In genomic region chr14:105473677-105474477, GRCh38 we compare ENCODE assay signal across 2 cellular contexts.
TF ChIP-seq lines count a peak whose summit lies in the region.

No MANE protein-coding gene starts in this region.

TF ChIP-seq in HEK293, 187 proteins besides CTCF, POLR2A, EP300 and RAD21 (continues in another document):
- TF ChIP-seq ZBTB17 (tag by site-specific recombination; IDR thresholded peaks at IDR 0.05) (0 out of 2 replicates have a peak, but pooled peaks have one; percentile 55), ZSCAN16 (tag by site-specific recombination; IDR thresholded peaks at IDR 0.05) (no peak), KLF17 (tag by site-specific recombination; IDR thresholded peaks at IDR 0.05) (peak; percentile 84), ZNF747 (tag by site-specific recombination; IDR thresholded peaks at IDR 0.05) (no peak), ZNF626 (tag by site-specific recombination; IDR thresholded peaks at IDR 0.05) (no peak), ZBTB6 (tag by site-specific recombination; IDR thresholded peaks at IDR 0.05) (peak; percentile 70), GFI1B (tag by site-specific recombination; IDR thresholded peaks at IDR 0.05) (no peak), ZNF426 (tag by site-specific recombination; IDR thresholded peaks at IDR 0.05) (no peak), ZNF362 (tag by site-specific recombination; IDR thresholded peaks at IDR 0.05) (no peak), ZNF2 (tag by site-specific recombination; IDR thresholded peaks at IDR 0.05) (no peak), ZNF791 (tag by site-specific recombination; IDR thresholded peaks at IDR 0.05) (no peak), ZNF112 (tag by site-specific recombination; IDR thresholded peaks at IDR 0.05) (no peak), HOXD13 (CRISPR knock-in tag; IDR thresholded peaks at IDR 0.05; ENCODE audit: borderline replicate concordance) (no peak), ZNF549 (tag by site-specific recombination; IDR thresholded peaks at IDR 0.05) (no peak), REPIN1 (tag by site-specific recombination; IDR thresholded peaks at IDR 0.05; ENCODE audit: low read depth) (no peak), ZNF175 (tag by site-specific recombination; IDR thresholded peaks at IDR 0.05) (no peak), BCL6B (tag by site-specific recombination; IDR thresholded peaks at IDR 0.05) (no peak), YY2 (tag by site-specific recombination; IDR thresholded peaks at IDR 0.05) (no peak), ZNF311 (tag by site-specific recombination; IDR thresholded peaks at IDR 0.05; ENCODE audit: borderline replicate concordance) (no peak), KLF16 (tag by site-specific recombination; IDR thresholded peaks at IDR 0.05) (peak; percentile 84; the same call in 1 of the 2 replicates)
- TF ChIP-seq, protein P1, sequence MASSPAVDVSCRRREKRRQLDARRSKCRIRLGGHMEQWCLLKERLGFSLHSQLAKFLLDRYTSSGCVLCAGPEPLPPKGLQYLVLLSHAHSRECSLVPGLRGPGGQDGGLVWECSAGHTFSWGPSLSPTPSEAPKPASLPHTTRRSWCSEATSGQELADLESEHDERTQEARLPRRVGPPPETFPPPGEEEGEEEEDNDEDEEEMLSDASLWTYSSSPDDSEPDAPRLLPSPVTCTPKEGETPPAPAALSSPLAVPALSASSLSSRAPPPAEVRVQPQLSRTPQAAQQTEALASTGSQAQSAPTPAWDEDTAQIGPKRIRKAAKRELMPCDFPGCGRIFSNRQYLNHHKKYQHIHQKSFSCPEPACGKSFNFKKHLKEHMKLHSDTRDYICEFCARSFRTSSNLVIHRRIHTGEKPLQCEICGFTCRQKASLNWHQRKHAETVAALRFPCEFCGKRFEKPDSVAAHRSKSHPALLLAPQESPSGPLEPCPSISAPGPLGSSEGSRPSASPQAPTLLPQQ (tag by site-specific recombination; IDR thresholded peaks at IDR 0.05), result peak; percentile 61; the same call in 1 of the 2 replicates
- TF ChIP-seq, protein P2, sequence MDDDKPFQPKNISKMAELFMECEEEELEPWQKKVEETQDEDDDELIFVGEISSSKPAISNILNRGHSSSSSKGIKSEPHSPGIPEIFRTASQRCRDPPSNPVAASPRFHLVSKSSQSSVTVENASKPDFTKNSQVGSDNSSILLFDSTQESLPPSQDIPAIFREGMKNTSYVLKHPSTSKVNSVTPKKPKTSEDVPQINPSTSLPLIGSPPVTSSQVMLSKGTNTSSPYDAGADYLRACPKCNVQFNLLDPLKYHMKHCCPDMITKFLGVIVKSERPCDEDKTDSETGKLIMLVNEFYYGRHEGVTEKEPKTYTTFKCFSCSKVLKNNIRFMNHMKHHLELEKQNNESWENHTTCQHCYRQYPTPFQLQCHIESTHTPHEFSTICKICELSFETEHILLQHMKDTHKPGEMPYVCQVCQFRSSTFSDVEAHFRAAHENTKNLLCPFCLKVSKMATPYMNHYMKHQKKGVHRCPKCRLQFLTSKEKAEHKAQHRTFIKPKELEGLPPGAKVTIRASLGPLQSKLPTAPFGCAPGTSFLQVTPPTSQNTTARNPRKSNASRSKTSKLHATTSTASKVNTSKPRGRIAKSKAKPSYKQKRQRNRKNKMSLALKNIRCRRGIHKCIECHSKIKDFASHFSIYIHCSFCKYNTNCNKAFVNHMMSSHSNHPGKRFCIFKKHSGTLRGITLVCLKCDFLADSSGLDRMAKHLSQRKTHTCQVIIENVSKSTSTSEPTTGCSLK (tag by site-specific recombination; IDR thresholded peaks at IDR 0.05), result no peak

TF ChIP-seq in H1, 55 proteins besides CTCF, POLR2A, EP300 and RAD21:
- TF ChIP-seq SIN3A (conservative IDR thresholded peaks at IDR 0.05 in 1 of 2, IDR thresholded peaks at IDR 0.05 in 1 of 2; ENCODE audit: low read depth in 1 of 2, low read length in 2 of 2) (peak; percentile 33 to 80; a peak in 2 of 4 replicates), TCF12 (IDR thresholded peaks at IDR 0.05; ENCODE audit: low read depth, low read length) (no peak), KDM4A (IDR thresholded peaks at IDR 0.05; ENCODE audit: low read depth, low read length, severe bottlenecking) (peak; percentile 3), RBBP5 (IDR thresholded peaks at IDR 0.05; ENCODE audit: borderline replicate concordance, low read depth, low read length) (peak; percentile 62; the same call in 1 of the 2 replicates)
